In the genomic region with DNA sequence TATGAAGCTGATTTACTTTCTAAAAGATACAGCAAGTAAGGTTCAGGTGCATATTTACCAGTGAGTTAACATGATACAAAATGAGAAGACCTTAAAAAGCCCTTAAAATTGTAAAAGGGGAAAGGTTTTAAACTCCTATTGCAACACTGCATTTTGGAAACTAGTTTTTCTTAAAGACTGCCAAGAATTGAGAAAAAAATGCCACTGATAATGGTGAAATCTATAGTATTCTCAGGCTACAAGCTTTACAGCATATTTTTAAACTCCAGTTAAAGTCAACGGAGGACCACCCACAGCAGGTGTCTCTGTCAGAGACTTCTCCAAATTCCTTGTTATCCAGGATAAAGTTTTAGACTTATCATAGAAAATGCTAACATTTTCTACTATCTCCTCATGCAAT, we compare ENCODE assay signal across 14 cellular contexts. TPM values are rescaled to one million over a fixed set of nuclear protein-coding genes. Genes with fewer than 3 reads are reported as not detected.
DNase-seq lines count a peak whose midpoint lies in the region; ATAC-seq and TF ChIP-seq lines count a peak whose summit lies in the region.
"Had no signal": no experiment of that assay in that cellular context is flagged by ENCODE, and none has a peak within 500 bp of the region (broad histone marks: within the 10 kb centered on the region; RNA-seq: fewer than 3 reads in every experiment).

No MANE protein-coding gene starts in this region.

- no peak overlapping the region for H3K4me3 Mint-ChIP-seq in activated naive CD8-positive, alpha-beta T cell treated with anti-CD3 and anti-CD28 coated beads, Interleukin-2, amount 10 ng/mL, durations not matched to agents 7 days and 5 days
- no peak overlapping the region for H3K4me3 Mint-ChIP-seq in activated naive CD8-positive, alpha-beta T cell treated with anti-CD3 and anti-CD28 coated beads, Interleukin-2, amount 50 U/mL, for 24 hours

- peaks cover 22% of the 10 kb centered on the region; the same call in 1 of the 2 replicates for H3F3A ChIP-seq in SU-DHL-6 (ENCODE audit: insufficient read depth)

- POLR2A ChIA-PET in activated naive CD8-positive, alpha-beta T cell treated with anti-CD3 and anti-CD28 coated beads, Interleukin-2, amount 10 ng/mL, durations not matched to agents 7 days and 5 days (lab: Charles Lee): interaction anchor here (1.1 kb wide), 1 partner anchor 64 kb away, joined by 4 read pairs; no protein-coding TSS in a partner anchor

- no peaks in the 10 kb centered on the region for H3K9me3 Mint-ChIP-seq in activated naive CD8-positive, alpha-beta T cell treated with anti-CD3 and anti-CD28 coated beads, Interleukin-2, amount 10 ng/mL, durations not matched to agents 7 days and 5 days
- H3K9me3 Mint-ChIP-seq in activated naive CD8-positive, alpha-beta T cell treated with anti-CD3 and anti-CD28 coated beads, Interleukin-2, amount 50 U/mL, for 24 hours: no peaks in the 10 kb centered on the region

- no peak for ATAC-seq in activated naive CD8-positive, alpha-beta T cell treated with anti-CD3 and anti-CD28 coated beads, Interleukin-2, amount 10 ng/mL, durations not matched to agents 7 days and 5 days (ENCODE audit: low read depth)
- no peak for ATAC-seq in activated naive CD8-positive, alpha-beta T cell treated with anti-CD3 and anti-CD28 coated beads, Interleukin-2, amount 50 U/mL, for 24 hours
- ATAC-seq in HG02973 (IDR thresholded peaks at IDR 0.05; ENCODE audit: unreplicated experiment): no peak
- ATAC-seq: K562 had no signal

- H3K27me3 Mint-ChIP-seq in activated naive CD8-positive, alpha-beta T cell treated with anti-CD3 and anti-CD28 coated beads, Interleukin-2, amount 10 ng/mL, durations not matched to agents 7 days and 5 days: no peaks in the 10 kb centered on the region
- H3K27me3 Mint-ChIP-seq in activated naive CD8-positive, alpha-beta T cell treated with anti-CD3 and anti-CD28 coated beads, Interleukin-2, amount 50 U/mL, for 24 hours: no peaks in the 10 kb centered on the region

- no peak overlapping the region for H3K4me3 ChIP-seq in SU-DHL-6 (ENCODE audit: insufficient read depth, low read length, poor library complexity, severe bottlenecking)
- H3K4me3 ChIP-seq in fibroblast of the aortic adventitia (ENCODE audit: low read depth, low read length): no peak overlapping the region
- no peak overlapping the region for H3K4me3 ChIP-seq in thymus (ENCODE audit: low read length)
- no peak overlapping the region for H3K4me3 ChIP-seq in HAP-1
- H3K4me3 ChIP-seq: K562, SJCRH30 had no signal

- TF ChIP-seq CTCF in SU-DHL-6 (IDR thresholded peaks at IDR 0.05; ENCODE audit: insufficient read depth, low read length, poor library complexity, severe bottlenecking) (no peak), fibroblast of the aortic adventitia (IDR thresholded peaks at IDR 0.05; ENCODE audit: insufficient read depth, low read length) (no peak)

- H4K20me1 ChIP-seq in SU-DHL-6 (ENCODE audit: low read depth, low read length): peaks cover 30% of the 10 kb centered on the region

- H3K36me3 ChIP-seq in SU-DHL-6 (ENCODE audit: low read length) (peaks cover 25% of the 10 kb centered on the region; the same call in 1 of the 2 replicates), thymus (ENCODE audit: control insufficient read depth, insufficient read depth) (peaks cover 9% of the 10 kb centered on the region), HAP-1 (replicated peaks) (no peaks in the 10 kb centered on the region; the same call in none of the 2 replicates)
- H3K36me3 ChIP-seq: SJCRH30 had no signal

- H3K36me3 Mint-ChIP-seq in activated naive CD8-positive, alpha-beta T cell treated with anti-CD3 and anti-CD28 coated beads, Interleukin-2, amount 10 ng/mL, durations not matched to agents 7 days and 5 days: peaks cover 8% of the 10 kb centered on the region
- H3K36me3 Mint-ChIP-seq in activated naive CD8-positive, alpha-beta T cell treated with anti-CD3 and anti-CD28 coated beads, Interleukin-2, amount 50 U/mL, for 24 hours (ENCODE audit: low read depth): peaks cover 22% of the 10 kb centered on the region

- H3K9me3 ChIP-seq in SU-DHL-6 (ENCODE audit: insufficient read depth, low read length) (no peaks in the 10 kb centered on the region), thymus (ENCODE audit: control insufficient read depth) (no peaks in the 10 kb centered on the region), HAP-1 (no peaks in the 10 kb centered on the region)
- H3K9me3 ChIP-seq: SJCRH30 had no signal

- H3K27me3 ChIP-seq in SU-DHL-6 (ENCODE audit: low read length) (no peaks in the 10 kb centered on the region), thymus (ENCODE audit: control insufficient read depth, insufficient read depth) (no peaks in the 10 kb centered on the region), HAP-1 (ENCODE audit: low read depth) (no peaks in the 10 kb centered on the region)
- H3K27me3 ChIP-seq: SJCRH30 had no signal

- peak overlapping the region; percentile 6; the same call in 1 of the 2 replicates for H3K27ac ChIP-seq in SU-DHL-6 (ENCODE audit: low read depth, low read length)
- H3K27ac ChIP-seq in thymus (ENCODE audit: low read depth): peak overlapping the region; percentile 31
- H3K27ac ChIP-seq: RWPE1, SJCRH30 had no signal

- H3K79me2 ChIP-seq in SU-DHL-6 (ENCODE audit: insufficient read depth, low read length): peaks cover 72% of the 10 kb centered on the region

- H3K4me2 ChIP-seq in SU-DHL-6 (ENCODE audit: low read depth, low read length, poor library complexity, severe bottlenecking): no peak overlapping the region

- in situ Hi-C loops in HAP-1 (cut with MboI; ENCODE audit: low sequenced_read_pairs): no loop called here

- H3K9ac ChIP-seq in SU-DHL-6 (ENCODE audit: low read length): no peak overlapping the region

- WGBS in thymus: 39% methylated on average over 1 of the region's 1 CpG

- H3K4me1 ChIP-seq in thymus (ENCODE audit: control insufficient read depth, insufficient read depth, low read length): peaks cover 33% of the 10 kb centered on the region
- H3K4me1 ChIP-seq in HAP-1: peaks cover 8% of the 10 kb centered on the region

- peak overlapping the region; percentile 43 for H3K27ac Mint-ChIP-seq in activated naive CD8-positive, alpha-beta T cell treated with anti-CD3 and anti-CD28 coated beads, Interleukin-2, amount 10 ng/mL, durations not matched to agents 7 days and 5 days
- H3K27ac Mint-ChIP-seq in activated naive CD8-positive, alpha-beta T cell treated with anti-CD3 and anti-CD28 coated beads, Interleukin-2, amount 50 U/mL, for 24 hours: no peak overlapping the region

- DNase-seq in activated naive CD8-positive, alpha-beta T cell treated with anti-CD3 and anti-CD28 coated beads, Interleukin-2, amount 10 ng/mL, durations not matched to agents 7 days and 5 days: no peak
- DNase-seq in activated naive CD8-positive, alpha-beta T cell treated with anti-CD3 and anti-CD28 coated beads, Interleukin-2, amount 50 U/mL, for 24 hours: no peak
- peak; percentile 58 for DNase-seq in fibroblast of the aortic adventitia (ENCODE audit: low read depth)
- no peak for DNase-seq in HAP-1 (ENCODE audit: low spot score in 2 of 2)
- no peak for DNase-seq in HUDEP-2 (lab: John Stamatoyannopoulos, UW; ENCODE audit: unreplicated experiment in 76 of 76)
- DNase-seq: DMS79, NCI-H1092, NCI-H1694 treated with DMSO at 0.1 percent for 48 hours, SJCRH30 had no signal

- no peaks in the 10 kb centered on the region for H3K9me2 ChIP-seq in SU-DHL-6 (replicated peaks; ENCODE audit: insufficient read depth, low read length)

- H2AFZ ChIP-seq in SU-DHL-6 (ENCODE audit: low read depth, low read length, severe bottlenecking): no peak overlapping the region

- H3K4me1 Mint-ChIP-seq in activated naive CD8-positive, alpha-beta T cell treated with anti-CD3 and anti-CD28 coated beads, Interleukin-2, amount 10 ng/mL, durations not matched to agents 7 days and 5 days: peaks cover 36% of the 10 kb centered on the region
- peaks cover 74% of the 10 kb centered on the region for H3K4me1 Mint-ChIP-seq in activated naive CD8-positive, alpha-beta T cell treated with anti-CD3 and anti-CD28 coated beads, Interleukin-2, amount 50 U/mL, for 24 hours

RNA-seq across cellular contexts. Expression of gene ELOVL5, which starts 53.6 kb away (rescaled TPM):
- 100 to 1,000 TPM; 101 to 110 TPM for total RNA-seq in activated naive CD8-positive, alpha-beta T cell treated with anti-CD3 and anti-CD28 coated beads, Interleukin-2, amount 10 ng/mL, durations not matched to agents 7 days and 5 days
- 38.9 and 95.1 TPM in 2 replicates for total RNA-seq in fibroblast of the aortic adventitia (ENCODE audit: low replicate concordance)
- 62.8 TPM for polyA plus RNA-seq in thymus
